8 cellular contexts compared by ENCODE assay signal in genomic region chr7:91940171-91940570, GRCh38. TPM values are rescaled to one million over a fixed set of nuclear protein-coding genes. Genes with fewer than 3 reads are reported as not detected.
A peak's percentile ranks its signal among the peaks of the same experiment; 100 is the strongest.
DNase-seq lines count a peak whose midpoint lies in the region; ATAC-seq, FAIRE-seq and TF ChIP-seq lines count a peak whose summit lies in the region.

No MANE protein-coding gene starts in this region.

- peak overlapping the region; percentile 93 for H3K4me2 ChIP-seq in GM12878 (ENCODE audit: control insufficient read depth, insufficient read depth)
- H3K4me2 ChIP-seq in skeletal muscle satellite cell (ENCODE audit: low read length) = peak overlapping the region; percentile 85

- TF ChIP-seq RAD21 in GM12878 (IDR thresholded peaks at IDR 0.05; ENCODE audit: insufficient read depth, low read depth, low read length) = no peak

- DNase-seq in AG04449 (ENCODE audit: low read depth, low spot score) (no peak), GM13976 (ENCODE audit: low spot score) (peak; percentile 51), Panc1 (ENCODE audit: low read depth, low spot score) (no peak), GM12878 (ENCODE audit: low read depth, low spot score) (no peak), dedifferentiated amniotic fluid mesenchymal stem cell (ENCODE audit: extremely low spot score) (no peak)

- peak overlapping the region; percentile 93 for H3K4me3 ChIP-seq in AG04449 (ENCODE audit: low read depth, low read length)
- H3K4me3 ChIP-seq in Panc1 (ENCODE audit: low read depth in 2 of 2, low read length in 2 of 2) = peak overlapping the region; percentile 86 to 88
- peak overlapping the region; percentile 98 for H3K4me3 ChIP-seq in GM12878
- H3K4me3 ChIP-seq in iPS-18c (ENCODE audit: insufficient read depth, low read depth, low read length) = peak overlapping the region; percentile 97
- peak overlapping the region; percentile 97 for H3K4me3 ChIP-seq in skeletal muscle satellite cell (ENCODE audit: low read length)

- WGBS in GM12878 (ENCODE audit: insufficient coverage, insufficient replicate concordance, low lambda C conversion rate, missing lambda C conversion rate) = 0% methylated on average over 12 of the region's 12 CpGs

- CTCF ChIA-PET in AG04449 (lab: Yijun Ruan, JAX) = interaction anchor here (1.0 to 2.0 kb wide), 6 partner anchors 12 to 110 kb away, joined by 3 to 7 read pairs (median 4); no protein-coding TSS in a partner anchor
- CTCF ChIA-PET in Panc1 (lab: Charles Lee) = interaction anchor here (0.6 to 0.7 kb wide), 2 partner anchors 55 to 76 kb away, joined by 3 to 5 read pairs; no protein-coding TSS in a partner anchor
- CTCF ChIA-PET in GM12878 (lab: Yijun Ruan, JAX) = interaction anchor here (0.7 to 6.4 kb wide), 11 partner anchors 9 to 507 kb away, joined by 3 to 54 read pairs (median 7); partner anchors contain the start of genes GATAD1 and MTERF1

- no peaks in the 10 kb centered on the region for H4K20me1 ChIP-seq in GM12878 (ENCODE audit: control insufficient read depth, insufficient read depth)

- BruUV-seq in Panc1 (replicated peaks; lab: Mats Ljungman, UMichigan) (TSS peak; percentile 94), GM12878 (replicated peaks; lab: Mats Ljungman, UMichigan) (TSS peak; percentile 97)

- ATAC-seq in HG03342 (IDR thresholded peaks at IDR 0.05; ENCODE audit: unreplicated experiment) (peak; percentile 30), Panc1 (peak; percentile 54), GM12878 (peak; percentile 33)

- no peak for TF ChIP-seq POLR2A in GM12878 (IDR thresholded peaks at IDR 0.05; ENCODE audit: low read depth, low read length)

- H3K4me1 ChIP-seq in Panc1 (ENCODE audit: control insufficient read depth, insufficient read depth, low read length) (peaks cover 11% of the 10 kb centered on the region), GM12878 (ENCODE audit: control insufficient read depth, insufficient read depth, low read length) (peaks cover 5% of the 10 kb centered on the region; the same call in 1 of the 2 replicates), skeletal muscle satellite cell (ENCODE audit: control insufficient read depth, insufficient read depth, low read length) (peaks cover 12% of the 10 kb centered on the region)

- H3K9ac ChIP-seq in GM12878 (ENCODE audit: control insufficient read depth, insufficient read depth, low read length) (peak overlapping the region; percentile 81), skeletal muscle satellite cell (ENCODE audit: low read depth, low read length) (peak overlapping the region; percentile 91)

- POLR2A ChIA-PET in AG04449 (lab: Yijun Ruan, JAX) (interaction anchor here (0.6 kb wide), 1 partner anchor 25 kb away, joined by 5 read pairs; no protein-coding TSS in a partner anchor), Panc1 (lab: Charles Lee) (interaction anchor here (0.6 to 0.7 kb wide), 3 partner anchors 60 to 1213 kb away, joined by 3 to 4 read pairs (median 3); no protein-coding TSS in a partner anchor), GM12878 (lab: Charles Lee) (interaction anchor here (0.6 to 2.0 kb wide), 10 partner anchors 12 to 874 kb away, joined by 3 to 6 read pairs (median 5); partner anchors contain the start of gene CYP51A1)

- TF ChIP-seq CTCF in AG04449 (IDR thresholded peaks at IDR 0.05; ENCODE audit: insufficient read depth, low read length, missing control alignments) (no peak), GM13976 (IDR thresholded peaks at IDR 0.05; ENCODE audit: borderline replicate concordance, control extremely low read depth, extremely low read depth, insufficient read depth, missing control alignments) (no peak), Panc1 (IDR thresholded peaks at IDR 0.05) (no peak), GM12878 (IDR thresholded peaks at IDR 0.05 in 2 of 3, conservative IDR thresholded peaks at IDR 0.05 in 1 of 3; ENCODE audit: control insufficient read depth in 2 of 3, extremely low read depth in 1 of 3, insufficient read depth in 1 of 3, low read depth in 3 of 3, low read length in 3 of 3) (no peak)

- SMC1A ChIA-PET in GM12878 (lab: Charles Lee; ENCODE audit: uncharacterized antibody, unreplicated experiment) = interaction anchor here (0.8 to 3.1 kb wide), 13 partner anchors 9 to 507 kb away, joined by 3 to 14 read pairs (median 4); partner anchors contain the start of genes GATAD1 and MTERF1

- peak overlapping the region; percentile 97 for H2AFZ ChIP-seq in GM12878 (ENCODE audit: control insufficient read depth, low read depth, low read length)

- H3K27ac ChIP-seq in Panc1 (ENCODE audit: low read length) (peak overlapping the region; percentile 90), GM12878 (ENCODE audit: control insufficient read depth, insufficient read depth) (peak overlapping the region; percentile 84)

- RAD21 ChIA-PET in GM12878 (lab: Charles Lee; ENCODE audit: unreplicated experiment) = interaction anchor here (0.6 to 4.2 kb wide), 7 partner anchors 12 to 508 kb away, joined by 3 to 16 read pairs (median 3); partner anchors contain the start of genes ANKIB1, GATAD1, KRIT1 and MTERF1

- no peaks in the 10 kb centered on the region; the same call in 1 of the 2 replicates for H3K36me3 ChIP-seq in Panc1 (ENCODE audit: control insufficient read depth, insufficient read depth, low read length)
- no peaks in the 10 kb centered on the region for H3K36me3 ChIP-seq in GM12878 (ENCODE audit: control insufficient read depth in 2 of 2, insufficient read depth in 2 of 2, low read length in 1 of 2)
- no peaks in the 10 kb centered on the region for H3K36me3 ChIP-seq in skeletal muscle satellite cell (ENCODE audit: insufficient read depth, low read length)

- no peak for TF ChIP-seq EP300 in GM12878 (IDR thresholded peaks at IDR 0.05; ENCODE audit: borderline replicate concordance in 1 of 2, control insufficient read depth in 1 of 2, low read depth in 2 of 2, low read length in 2 of 2)

- in situ Hi-C loops in GM13976 (cut with MboI; ENCODE audit: low sequenced_read_pairs, unreplicated experiment) (no loop called here), Panc1 (cut with HindIII; ENCODE audit: low pct_unique_long_range_greater_than_20kb, low sequenced_read_pairs) (no loop called here), GM12878 (cut with MboI) (no loop called here)

- FAIRE-seq in GM12878 (lab: Jason Lieb, UNC) = no peak

- no peaks in the 10 kb centered on the region for H3K9me3 ChIP-seq in Panc1 (ENCODE audit: control insufficient read depth, insufficient read depth, low read depth, low read length)
- H3K9me3 ChIP-seq in GM12878 (replicated peaks; ENCODE audit: control insufficient read depth, insufficient read depth, low read length) = no peaks in the 10 kb centered on the region
- H3K9me3 ChIP-seq in iPS-18c (ENCODE audit: control insufficient read depth, insufficient read depth, low read length) = no peaks in the 10 kb centered on the region
- H3K9me3 ChIP-seq in skeletal muscle satellite cell (replicated peaks; ENCODE audit: low read length) = no peaks in the 10 kb centered on the region

- intact Hi-C loops in Panc1 (cut with micrococcal nuclease; ENCODE audit: unreplicated experiment) = no loop called here
- intact Hi-C loops in GM12878 (cut with micrococcal nuclease; ENCODE audit: unreplicated experiment) = loop anchor here (2.0 to 10.0 kb wide), 4 partner anchors 59 to 647 kb away; partner anchors contain the start of genes CYP51A1, GATAD1 and MTERF1

- H3K79me2 ChIP-seq in GM12878 (ENCODE audit: control insufficient read depth, insufficient read depth, low read length) = peaks cover 39% of the 10 kb centered on the region

- no peaks in the 10 kb centered on the region; the same call in 1 of the 2 replicates for H3K27me3 ChIP-seq in Panc1 (ENCODE audit: control insufficient read depth, insufficient read depth, low read length)
- H3K27me3 ChIP-seq in GM12878 (replicated peaks in 1 of 2; ENCODE audit: control insufficient read depth in 2 of 2, insufficient read depth in 2 of 2, low read length in 1 of 2) = no peaks in the 10 kb centered on the region
- H3K27me3 ChIP-seq in skeletal muscle satellite cell (ENCODE audit: control insufficient read depth, insufficient read depth, low read length) = no peaks in the 10 kb centered on the region

RNA-seq across cellular contexts. Expression of gene AKAP9, which starts 0.5 kb away (rescaled TPM):
- total RNA-seq in Panc1 (2021; ENCODE audit: unreplicated experiment) (31.6 TPM), GM12878 (2014; rRNA removed) (31.6 and 36.7 TPM in 2 replicates), GM12878 (2014; rRNA removed; fragmentation: Illumina TruSeq; extraction: Trizol) (62.8 TPM in 2 replicates), GM12878 (2021) (27.8 and 28.6 TPM in 2 replicates)
- polyA plus RNA-seq in Panc1 (2012; ENCODE audit: insufficient read length) = 12.4 TPM
- 258 and 262 TPM in 2 replicates for total RNA-seq in GM12878 (2013; cell fraction: nucleolus; rRNA removed)
- 16.7 TPM for polyA plus RNA-seq in GM12878 (2011; ENCODE audit: low read depth)
- polyA plus RNA-seq in GM12878 (2011; rRNA removed) (30.6 and 52.0 TPM in 2 replicates), GM12878 (2014; fragmentation: Illumina TruSeq; extraction: Trizol) (31.6 and 44.3 TPM in 2 replicates), GM12878 (2014; fragmentation: Nextera tagmentation; extraction: Ambion mirVana) (10 to 100 TPM; 21.1 to 42.8 TPM), GM12878 (2014; rRNA removed) (14.6 and 22.0 TPM in 2 replicates), GM12878 (2016; fragmentation: Nextera tagmentation; extraction: Ambion mirVana) (10 to 100 TPM; 41.3 to 46.8 TPM)
- polyA plus RNA-seq in GM12878 (2011; cell fraction: cytosol; rRNA removed) = 7.9 and 8.1 TPM in 2 replicates
- polyA plus RNA-seq in GM12878 (2011; cell fraction: nucleus; rRNA removed) = 33.4 and 37.0 TPM in 2 replicates
- polyA plus RNA-seq in GM12878 (2012) = 26.2 and 26.6 TPM in 2 replicates
- 21.4 and 35.3 TPM in 2 replicates for polyA minus RNA-seq in GM12878 (2011; rRNA and poly(A)+ RNA removed)
- polyA minus RNA-seq in GM12878 (2011; cell fraction: cytosol; rRNA and poly(A)+ RNA removed) = 13.9 and 17.5 TPM in 2 replicates
- 44.7 and 70.8 TPM in 2 replicates for polyA minus RNA-seq in GM12878 (2011; cell fraction: nucleus; rRNA and poly(A)+ RNA removed)
- 17.3 and 26.6 TPM in 2 replicates for total RNA-seq in skeletal muscle satellite cell (2012; rRNA removed)

RNA-seq across cellular contexts. Expression of gene MTERF1, which starts 59.7 kb away (rescaled TPM):
- total RNA-seq in Panc1 (2021; ENCODE audit: unreplicated experiment) = 13.6 TPM
- 4.7 TPM for polyA plus RNA-seq in Panc1 (2012; ENCODE audit: insufficient read length)
- total RNA-seq in GM12878 (2013; cell fraction: nucleolus; rRNA removed) = 51.2 and 52.1 TPM in 2 replicates
- total RNA-seq in GM12878 (2014; rRNA removed) = 14.7 and 20.1 TPM in 2 replicates
- total RNA-seq in GM12878 (2014; rRNA removed; fragmentation: Illumina TruSeq; extraction: Trizol) = 26.2 and 29.1 TPM in 2 replicates
- total RNA-seq in GM12878 (2021) = 19.0 and 19.1 TPM in 2 replicates
- polyA plus RNA-seq in GM12878 (2011; ENCODE audit: low read depth) = 13.1 TPM
- 23.4 and 41.6 TPM in 2 replicates for polyA plus RNA-seq in GM12878 (2011; rRNA removed)
- 6.6 and 7.4 TPM in 2 replicates for polyA plus RNA-seq in GM12878 (2011; cell fraction: cytosol; rRNA removed)
- polyA plus RNA-seq in GM12878 (2011; cell fraction: nucleus; rRNA removed) = 16.0 and 16.8 TPM in 2 replicates
- 14.4 and 14.9 TPM in 2 replicates for polyA plus RNA-seq in GM12878 (2012)
- polyA plus RNA-seq in GM12878 (2014; fragmentation: Illumina TruSeq; extraction: Trizol) = 27.5 and 39.1 TPM in 2 replicates
- polyA plus RNA-seq in GM12878 (2014; fragmentation: Nextera tagmentation; extraction: Ambion mirVana) = 10 to 100 TPM; 30.7 to 38.7 TPM
- 15.6 and 16.9 TPM in 2 replicates for polyA plus RNA-seq in GM12878 (2014; rRNA removed)
- 10 to 100 TPM; 28.6 to 29.2 TPM for polyA plus RNA-seq in GM12878 (2016; fragmentation: Nextera tagmentation; extraction: Ambion mirVana)
- 19.3 and 35.4 TPM in 2 replicates for polyA minus RNA-seq in GM12878 (2011; rRNA and poly(A)+ RNA removed)
- 2.3 and 3.7 TPM in 2 replicates for polyA minus RNA-seq in GM12878 (2011; cell fraction: cytosol; rRNA and poly(A)+ RNA removed)
- 23.8 and 31.6 TPM in 2 replicates for polyA minus RNA-seq in GM12878 (2011; cell fraction: nucleus; rRNA and poly(A)+ RNA removed)
- 10.3 and 14.2 TPM in 2 replicates for total RNA-seq in skeletal muscle satellite cell (2012; rRNA removed)
